Comparison of ENCODE assay signal across 24 cellular contexts in genomic region chr13:22311734-22312404, GRCh38.
DNase-seq lines count a peak whose midpoint lies in the region; ATAC-seq, FAIRE-seq and TF ChIP-seq lines count a peak whose summit lies in the region.
"Had no signal": no experiment of that assay in that cellular context is flagged by ENCODE, and none has a peak within 500 bp of the region (broad histone marks: within the 10 kb centered on the region; RNA-seq: fewer than 3 reads in every experiment).

No MANE protein-coding gene starts in this region.

- TF ChIP-seq CTCF in PC-9 (conservative IDR thresholded peaks at IDR 0.05): no peak

- no peak for FAIRE-seq in small intestine (lab: Jason Lieb, UNC)
- FAIRE-seq: HTR-8/SVneo had no signal

- no peak overlapping the region for H3K27ac Mint-ChIP-seq in activated T-helper 17 cell treated with anti-CD3 and anti-CD28 coated beads, Interleukin-2, amount 50 U/mL, for 72 hours
- H3K27ac Mint-ChIP-seq: activated CD4-positive, alpha-beta memory T cell treated with anti-CD3 and anti-CD28 coated beads, Interleukin-2, amount 10 ng/mL, durations not matched to agents 7 days and 5 days; CD4-positive, CD25-positive, alpha-beta regulatory T cell; naive thymus-derived CD4-positive, alpha-beta T cell; progenitor cell of endocrine pancreas; T-helper 1 cell treated with Interleukin-12 subunit alpha and Interleukin-12 subunit beta and Interleukin-4 antibody, amounts not matched to agents 30 μg/mL and 1 μg/mL, for 36 hours had no signal

- H3K9me2 ChIP-seq in PC-9 (ENCODE audit: insufficient read depth): no peaks in the 10 kb centered on the region

- H4K20me1 ChIP-seq in BLaER1 (no peaks in the 10 kb centered on the region), PC-9 (ENCODE audit: insufficient read depth) (no peaks in the 10 kb centered on the region)

- DNase-seq in inferior parietal cortex (ENCODE audit: extremely low spot score) (peak; percentile 25), posterior vena cava (ENCODE audit: low spot score) (peak; percentile 81), PC-9 (no peak), A172 (ENCODE audit: low spot score) (no peak), small intestine (no peak)
- DNase-seq in stimulated activated CD4-positive, alpha-beta T cell treated with anti-CD3 and anti-CD28 coated beads, Interleukin-2, amount 100 ng/mL, for 48 hours: no peak
- DNase-seq: ACHN; activated CD4-positive, alpha-beta memory T cell treated with anti-CD3 and anti-CD28 coated beads, Interleukin-2, amount 10 ng/mL, durations not matched to agents 7 days and 5 days; activated naive CD4-positive, alpha-beta T cell treated with Interleukin-2 at 50 U/mL for 16 hours; CD4-positive, CD25-positive, alpha-beta regulatory T cell; central memory CD4-positive, alpha-beta T cell; DMS79 treated with DMSO at 0.1 percent for 48 hours; effector CD4-positive, alpha-beta T cell; naive thymus-derived CD4-positive, alpha-beta T cell; NCI-H1105 treated with DMSO at 0.1 percent for 48 hours; NCI-H526 treated with DMSO at 0.1 percent for 48 hours; WERI-Rb-1 had no signal

- no peak overlapping the region for H2AFZ ChIP-seq in PC-9

- CTCF ChIA-PET in PC-9 (lab: Charles Lee): no interaction called here

- H3K27me3 Mint-ChIP-seq in activated T-helper 17 cell treated with anti-CD3 and anti-CD28 coated beads, Interleukin-2, amount 50 U/mL, for 72 hours: no peaks in the 10 kb centered on the region
- H3K27me3 Mint-ChIP-seq: activated CD4-positive, alpha-beta memory T cell treated with anti-CD3 and anti-CD28 coated beads, Interleukin-2, amount 10 ng/mL, durations not matched to agents 7 days and 5 days; CD4-positive, CD25-positive, alpha-beta regulatory T cell; progenitor cell of endocrine pancreas had no signal

- no peaks in the 10 kb centered on the region for H3K4me1 Mint-ChIP-seq in activated T-helper 17 cell treated with anti-CD3 and anti-CD28 coated beads, Interleukin-2, amount 50 U/mL, for 72 hours
- H3K4me1 Mint-ChIP-seq: CD4-positive, CD25-positive, alpha-beta regulatory T cell; naive thymus-derived CD4-positive, alpha-beta T cell had no signal

- 71 to 80% (median 77%) methylated on average over 6 of the region's 6 CpGs for WGBS in small intestine, 3 donors

- intact Hi-C loops in posterior vena cava (cut with DNase I): no loop called here
- intact Hi-C loops in PC-9 (cut with micrococcal nuclease; ENCODE audit: unreplicated experiment): no loop called here

- no peaks in the 10 kb centered on the region for H3K79me2 ChIP-seq in PC-9 (ENCODE audit: low read depth)

- no peak overlapping the region for H3K9ac ChIP-seq in BLaER1

- H3K36me3 ChIP-seq in BLaER1 (peaks cover 10% of the 10 kb centered on the region; the same call in 1 of the 2 replicates), PC-9 (ENCODE audit: low read depth) (no peaks in the 10 kb centered on the region), small intestine (ENCODE audit: control insufficient read depth in 2 of 2, insufficient read depth in 2 of 2, low read length in 2 of 2) (no peaks in the 10 kb centered on the region)
- H3K36me3 ChIP-seq: suprapubic skin, WERI-Rb-1 had no signal

- no peak overlapping the region for H3K4me3 Mint-ChIP-seq in activated T-helper 17 cell treated with anti-CD3 and anti-CD28 coated beads, Interleukin-2, amount 50 U/mL, for 72 hours
- H3K4me3 Mint-ChIP-seq: activated CD4-positive, alpha-beta memory T cell treated with anti-CD3 and anti-CD28 coated beads, Interleukin-2, amount 10 ng/mL, durations not matched to agents 7 days and 5 days; CD4-positive, CD25-positive, alpha-beta regulatory T cell; naive thymus-derived CD4-positive, alpha-beta T cell; T-helper 1 cell treated with Interleukin-12 subunit alpha and Interleukin-12 subunit beta and Interleukin-4 antibody, amounts not matched to agents 30 μg/mL and 1 μg/mL, for 36 hours had no signal

- H3K27ac ChIP-seq in BLaER1 (peak overlapping the region; percentile 15; the same call in 1 of the 2 replicates), PC-9 (no peak overlapping the region), small intestine (ENCODE audit: low read depth in 1 of 2, low read length in 1 of 2) (no peak overlapping the region)
- H3K27ac ChIP-seq: suprapubic skin, WERI-Rb-1 had no signal

- H3K9me3 Mint-ChIP-seq in activated T-helper 17 cell treated with anti-CD3 and anti-CD28 coated beads, Interleukin-2, amount 50 U/mL, for 72 hours: no peaks in the 10 kb centered on the region

- POLR2A ChIA-PET in PC-9 (lab: Charles Lee; ENCODE audit: unreplicated experiment): no interaction called here

- no TSS peak for BruUV-seq in PC-9 (replicated peaks; lab: Mats Ljungman, UMichigan)

- no peaks in the 10 kb centered on the region for H3K27me3 ChIP-seq in BLaER1
- no peaks in the 10 kb centered on the region; the same call in 1 of the 2 replicates for H3K27me3 ChIP-seq in PC-9 (ENCODE audit: insufficient read depth, low read depth)
- no peaks in the 10 kb centered on the region for H3K27me3 ChIP-seq in small intestine (ENCODE audit: control insufficient read depth in 2 of 2, insufficient read depth in 2 of 2, low read length in 2 of 2)
- H3K27me3 ChIP-seq: suprapubic skin had no signal

- peaks cover 51% of the 10 kb centered on the region for H3K9me3 ChIP-seq in BLaER1
- H3K9me3 ChIP-seq in PC-9 (ENCODE audit: insufficient read depth, low read depth): no peaks in the 10 kb centered on the region
- no peaks in the 10 kb centered on the region for H3K9me3 ChIP-seq in small intestine (ENCODE audit: control insufficient read depth, low read depth)
- H3K9me3 ChIP-seq: suprapubic skin had no signal

- peak; percentile 51 for ATAC-seq in activated T-helper 17 cell treated with anti-CD3 and anti-CD28 coated beads, Interleukin-2, amount 50 U/mL, for 72 hours (replicated peaks)
- ATAC-seq: esophagus mucosa; naive thymus-derived CD4-positive, alpha-beta T cell had no signal

- H3K4me3 ChIP-seq in BLaER1: no peak overlapping the region
- H3K4me3 ChIP-seq in PC-9: no peak overlapping the region
- no peak overlapping the region for H3K4me3 ChIP-seq in small intestine (ENCODE audit: low read depth in 1 of 2, low read length in 2 of 2)
- H3K4me3 ChIP-seq: suprapubic skin had no signal

- peak overlapping the region; percentile 19; the same call in 1 of the 2 replicates for H3K4me2 ChIP-seq in BLaER1
- H3K4me2 ChIP-seq in PC-9: no peak overlapping the region

- H3K36me3 Mint-ChIP-seq in activated T-helper 17 cell treated with anti-CD3 and anti-CD28 coated beads, Interleukin-2, amount 50 U/mL, for 72 hours (ENCODE audit: low read depth): no peaks in the 10 kb centered on the region
- H3K36me3 Mint-ChIP-seq: CD4-positive, CD25-positive, alpha-beta regulatory T cell had no signal

- no peaks in the 10 kb centered on the region for H3F3A ChIP-seq in PC-9 (ENCODE audit: insufficient read depth, low read depth)

- H3K4me1 ChIP-seq in BLaER1: peaks cover 31% of the 10 kb centered on the region
- no peaks in the 10 kb centered on the region for H3K4me1 ChIP-seq in PC-9 (replicated peaks; ENCODE audit: insufficient read depth)
- no peaks in the 10 kb centered on the region for H3K4me1 ChIP-seq in small intestine (ENCODE audit: control insufficient read depth in 2 of 2, insufficient read depth in 1 of 2, low read depth in 1 of 2, low read length in 1 of 2)

Comparison
In these comparisons a context has a peak if more than half of its experiments do, and no peak if none do; other contexts are left out.
1. DNase-seq: peak in inferior parietal cortex (single experiment) and posterior vena cava (single experiment); none in PC-9 (0 of 2), stimulated activated CD4-positive, alpha-beta T cell treated with anti-CD3 and anti-CD28 coated beads, Interleukin-2, amount 100 ng/mL, for 48 hours (0 of 2), A172 (single experiment) and small intestine (single experiment).